Comparison of ENCODE assay signal across 14 cellular contexts in the genomic region with DNA sequence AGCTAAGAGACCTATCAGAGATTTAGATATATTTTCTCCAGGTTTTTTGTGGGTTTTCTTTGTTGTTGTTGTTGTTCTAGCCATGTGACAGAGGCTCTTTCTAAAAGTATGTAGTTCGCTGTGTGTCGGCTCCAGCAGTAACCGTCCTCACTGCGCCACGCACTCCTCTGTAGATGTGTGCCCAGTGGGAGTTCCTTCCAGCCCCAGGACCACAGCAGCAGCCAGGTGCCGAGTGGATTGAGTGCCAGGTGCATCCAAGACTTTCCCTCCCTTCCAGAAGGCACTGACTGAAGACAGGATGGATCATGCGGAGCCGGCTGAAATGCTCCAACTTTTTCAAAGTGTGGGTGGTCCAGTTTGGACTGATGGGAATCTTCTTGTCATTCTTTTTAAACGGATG. TPM values are rescaled to one million over a fixed set of nuclear protein-coding genes. Genes with fewer than 3 reads are reported as not detected.
"Had no signal": no experiment of that assay in that cellular context is flagged by ENCODE, and none has a peak within 500 bp of the region (broad histone marks: within the 10 kb centered on the region; RNA-seq: fewer than 3 reads in every experiment).

No MANE protein-coding gene starts in this region.

- H3K9me3 Mint-ChIP-seq: activated naive CD4-positive, alpha-beta T cell treated with anti-CD3 and anti-CD28 coated beads, Interleukin-2, amount 50 U/mL, for 24 hours; immature natural killer cell; naive thymus-derived CD4-positive, alpha-beta T cell; stimulated activated naive CD8-positive, alpha-beta T cell treated with anti-CD3 and anti-CD28 coated beads, Interleukin-15, Interleukin-2, amounts not matched to agents 100 ng/mL and 50 ng/mL, for 24 hours had no signal

- H3K4me3 Mint-ChIP-seq: activated naive CD4-positive, alpha-beta T cell treated with anti-CD3 and anti-CD28 coated beads, Interleukin-2, amount 50 U/mL, for 24 hours; immature natural killer cell; naive thymus-derived CD4-positive, alpha-beta T cell; stimulated activated naive CD8-positive, alpha-beta T cell treated with anti-CD3 and anti-CD28 coated beads, Interleukin-15, Interleukin-2, amounts not matched to agents 100 ng/mL and 50 ng/mL, for 24 hours had no signal

- H3K27me3 ChIP-seq: body of pancreas had no signal

- DNase-seq: activated CD4-positive, alpha-beta T cell treated with anti-CD3 and anti-CD28 coated beads, Interleukin-2, amount 50 U/mL, for 1 hour; amniotic stem cell; body of pancreas; dermis blood vessel endothelial cell; immature natural killer cell; naive thymus-derived CD4-positive, alpha-beta T cell; psoas muscle; stimulated activated CD4-positive, alpha-beta T cell treated with anti-CD3 and anti-CD28 coated beads, Interleukin-4, amount 100 ng/mL, for 1 hour; stimulated activated CD8-positive, alpha-beta memory T cell treated with anti-CD3 and anti-CD28 coated beads, Interleukin-4, amount 100 ng/mL, for 48 hours had no signal

- H3K9me3 ChIP-seq: body of pancreas, psoas muscle had no signal

- ATAC-seq: body of pancreas; esophagus mucosa; naive thymus-derived CD4-positive, alpha-beta T cell; psoas muscle had no signal

- H3K27ac Mint-ChIP-seq: stimulated activated naive CD8-positive, alpha-beta T cell treated with anti-CD3 and anti-CD28 coated beads, Interleukin-15, Interleukin-2, amounts not matched to agents 100 ng/mL and 50 ng/mL, for 24 hours had no signal

- H3K27ac ChIP-seq: body of pancreas, psoas muscle had no signal

- H3K4me3 ChIP-seq: body of pancreas, lung, psoas muscle had no signal

RNA-seq across cellular contexts. Expression of a gene that starts 31.8 kb away (rescaled TPM):
- total RNA-seq: dermis blood vessel endothelial cell; T-helper 2 cell treated with Interferon-gamma antibody and Interleukin-4, amounts not matched to agents 100 ng/mL and 5 ng/mL, for 36 hours had no signal
